13 cellular contexts compared by ENCODE assay signal in genomic region chr3:151864423-151865101, GRCh38. TPM values are rescaled to one million over a fixed set of nuclear protein-coding genes. Genes with fewer than 3 reads are reported as not detected.
DNase-seq lines count a peak whose midpoint lies in the region; ATAC-seq and TF ChIP-seq lines count a peak whose summit lies in the region.
"Had no signal": no experiment of that assay in that cellular context is flagged by ENCODE, and none has a peak within 500 bp of the region (broad histone marks: within the 10 kb centered on the region; RNA-seq: fewer than 3 reads in every experiment).

No MANE protein-coding gene starts in this region.

- H3K36me3 ChIP-seq in ACC112 (ENCODE audit: insufficient read depth, low read length) (no peaks in the 10 kb centered on the region), WERI-Rb-1 (no peaks in the 10 kb centered on the region)

- peaks cover 29% of the 10 kb centered on the region for H3K4me1 ChIP-seq in ACC112 (ENCODE audit: control insufficient read depth, insufficient read depth, low read length, unreplicated experiment)

- no peaks in the 10 kb centered on the region for H3K9me3 ChIP-seq in WERI-Rb-1 (ENCODE audit: severe bottlenecking)

- no peak for TF ChIP-seq CTCF in WERI-Rb-1 (IDR thresholded peaks at IDR 0.05; ENCODE audit: low read depth, low read length)

- no peaks in the 10 kb centered on the region for H3K79me2 ChIP-seq in ACC112 (ENCODE audit: control insufficient read depth, insufficient read depth, low read length, unreplicated experiment)

- peak overlapping the region; percentile 79 for H3K27ac ChIP-seq in ACC112 (ENCODE audit: low read depth, low read length)
- no peak overlapping the region for H3K27ac ChIP-seq in WERI-Rb-1

- peak overlapping the region; percentile 44 for H2AFZ ChIP-seq in ACC112 (ENCODE audit: low read length, unreplicated experiment)

- no peaks in the 10 kb centered on the region for H3K27me3 ChIP-seq in ACC112 (ENCODE audit: insufficient read depth, low read length)
- H3K27me3 ChIP-seq in WERI-Rb-1 (ENCODE audit: insufficient read depth, low read depth, severe bottlenecking) = no peaks in the 10 kb centered on the region

- ATAC-seq in GM21390 (IDR thresholded peaks at IDR 0.05; ENCODE audit: unreplicated experiment) = no peak
- ATAC-seq: activated CD8-positive, alpha-beta T cell treated with anti-CD3 and anti-CD28 coated beads for 36 hours had no signal

- peak overlapping the region; percentile 39; the same call in 1 of the 2 replicates for H3K4me3 ChIP-seq in ACC112 (ENCODE audit: low read depth, low read length)
- no peak overlapping the region for H3K4me3 ChIP-seq in WERI-Rb-1 (ENCODE audit: low read depth, low read length)

- DNase-seq in HS-5 (ENCODE audit: low read depth) (peak; percentile 83), SW 1271 (lab: John Stamatoyannopoulos, UW) (peak; percentile 67 to 77), glomerular endothelial cell (ENCODE audit: extremely low read depth, low read depth, low spot score) (peak; percentile 45), LoVo (ENCODE audit: low spot score) (no peak), WERI-Rb-1 (no peak), NCI-H187 (lab: John Stamatoyannopoulos, UW) (no peak)
- DNase-seq: activated CD8-positive, alpha-beta T cell treated with anti-CD3 and anti-CD28 coated beads for 36 hours; midbrain; NCI-H1092; Right ventricle myocardium superior; small intestine had no signal

RNA-seq across cellular contexts. Expression of gene SUCNR1, which starts 8.9 kb away (rescaled TPM):
- total RNA-seq in glomerular endothelial cell = 0.10 and 0.23 TPM in 2 replicates
- total RNA-seq: activated CD8-positive, alpha-beta T cell treated with anti-CD3 and anti-CD28 coated beads for 36 hours had no signal

RNA-seq across cellular contexts. Expression of gene AADAC, which starts 50.6 kb away (rescaled TPM):
- 1.6 and 4.3 TPM in 2 replicates for total RNA-seq in glomerular endothelial cell
- total RNA-seq: activated CD8-positive, alpha-beta T cell treated with anti-CD3 and anti-CD28 coated beads for 36 hours; Right ventricle myocardium superior had no signal

Comparison
In these comparisons a context has a peak if more than half of its experiments do, and no peak if none do; other contexts are left out.
1. DNase-seq: peak in HS-5 (single experiment), SW 1271 (2 of 2) and glomerular endothelial cell (single experiment); none in LoVo (single experiment), WERI-Rb-1 (single experiment) and NCI-H187 (0 of 2).